17 cellular contexts compared by ENCODE assay signal in genomic region chr6:2915150-2915549, GRCh38. TPM values are rescaled to one million over a fixed set of nuclear protein-coding genes. Genes with fewer than 3 reads are reported as not detected.
A peak's percentile ranks its signal among the peaks of the same experiment; 100 is the strongest.
DNase-seq lines count a peak whose midpoint lies in the region; FAIRE-seq and TF ChIP-seq lines count a peak whose summit lies in the region.
"Had no signal": no experiment of that assay in that cellular context is flagged by ENCODE, and none has a peak within 500 bp of the region (broad histone marks: within the 10 kb centered on the region; RNA-seq: fewer than 3 reads in every experiment).

No MANE protein-coding gene starts in this region.

- CTCF ChIA-PET in HEK293 (lab: Yijun Ruan, JAX): interaction anchor here (1.8 to 3.4 kb wide), 3 partner anchors 17 to 68 kb away, joined by 5 to 25 read pairs (median 23); no protein-coding TSS in a partner anchor

- H3K9ac ChIP-seq in H9 (ENCODE audit: extremely low read depth, insufficient read length, low read length): no peak overlapping the region

- H3K4me1 Mint-ChIP-seq in H9: peaks cover 60 to 73% of the 10 kb centered on the region in 2 experiments
- peaks cover 46 to 58% of the 10 kb centered on the region in 2 donors for H3K4me1 Mint-ChIP-seq in immature natural killer cell
- H3K4me1 Mint-ChIP-seq in osteocyte (ENCODE audit: unreplicated experiment): peaks cover 3% of the 10 kb centered on the region
- H3K4me1 Mint-ChIP-seq in HFFc6 (ENCODE audit: low read depth): no peaks in the 10 kb centered on the region

- POLR2A ChIA-PET in HEK293 (lab: Yijun Ruan, JAX): interaction anchor here (0.6 kb wide), 1 partner anchor 26 kb away, joined by 4 read pairs; no protein-coding TSS in a partner anchor

- H2BK120ac ChIP-seq in H9 (ENCODE audit: low read depth, low read length, poor library complexity, severe bottlenecking): no peak overlapping the region

- no peak overlapping the region for H3K14ac ChIP-seq in H9 (ENCODE audit: insufficient read depth, low read length)

- no peak overlapping the region for H3K27ac ChIP-seq in H9 (ENCODE audit: insufficient read length, low read depth, low read length)
- H3K27ac ChIP-seq in HEK293 (ENCODE audit: extremely low read depth, low read depth, low read length): no peak overlapping the region
- H3K27ac ChIP-seq: A549, C4-2B had no signal

- peaks cover 7 to 9% (median 8%) of the 10 kb centered on the region in 3 experiments for H3K36me3 Mint-ChIP-seq in H9 (ENCODE audit: insufficient read depth in 1 of 3, low read depth in 3 of 3)
- peaks cover 0 to 7% (median 0%) of the 10 kb centered on the region in 3 donors for H3K36me3 Mint-ChIP-seq in immature natural killer cell
- H3K36me3 Mint-ChIP-seq in osteocyte (ENCODE audit: unreplicated experiment): no peaks in the 10 kb centered on the region
- H3K36me3 Mint-ChIP-seq in HFFc6 (ENCODE audit: low read depth): no peaks in the 10 kb centered on the region
- H3K36me3 Mint-ChIP-seq: CD4-positive, alpha-beta memory T cell had no signal

- H2BK15ac ChIP-seq in H9 (ENCODE audit: low read depth, low read length): no peak overlapping the region

- H3K4ac ChIP-seq in H9 (ENCODE audit: low read depth, low read length): no peak overlapping the region

- H2BK12ac ChIP-seq in H9 (ENCODE audit: insufficient read length, low read depth, low read length): no peak overlapping the region

- H3K79me2 ChIP-seq in H9 (ENCODE audit: insufficient read depth, low read length): no peaks in the 10 kb centered on the region

- TF ChIP-seq CTCF in H9 (conservative IDR thresholded peaks at IDR 0.05): no peak
- no peak for TF ChIP-seq CTCF in HEK293 (tag by site-specific recombination; IDR thresholded peaks at IDR 0.05)
- TF ChIP-seq CTCF in osteocyte (IDR thresholded peaks at IDR 0.05): no peak
- TF ChIP-seq CTCF in HFFc6 (IDR thresholded peaks at IDR 0.05): no peak

- no peak overlapping the region for H4K8ac ChIP-seq in H9 (replicated peaks; ENCODE audit: insufficient read length, low read depth, low read length)

- H3K27me3 ChIP-seq in H9 (ENCODE audit: insufficient read depth, low read length): no peaks in the 10 kb centered on the region
- H3K27me3 ChIP-seq: BE2C had no signal

- no peak overlapping the region for H3K18ac ChIP-seq in H9 (ENCODE audit: insufficient read length, low read depth, low read length)

- no peaks in the 10 kb centered on the region for H4K20me1 ChIP-seq in H9 (ENCODE audit: control insufficient read depth, insufficient read depth, insufficient read length)

- no peak overlapping the region for H4K5ac ChIP-seq in H9 (ENCODE audit: insufficient read length, low read depth, low read length)

- no peaks in the 10 kb centered on the region for H3K23me2 ChIP-seq in H9 (ENCODE audit: insufficient read length, low read depth, low read length, poor library complexity, severe bottlenecking)

- no peak overlapping the region for H4K91ac ChIP-seq in H9 (ENCODE audit: insufficient read length, low read depth, low read length)

- no peaks in the 10 kb centered on the region for H3K36me3 ChIP-seq in HEK293 (ENCODE audit: control insufficient read depth in 2 of 2, insufficient read depth in 1 of 2, low read length in 2 of 2)
- H3K36me3 ChIP-seq: BE2C had no signal

- H3K79me1 ChIP-seq in H9 (ENCODE audit: insufficient read depth, low read depth, low read length, poor library complexity, severe bottlenecking): no peaks in the 10 kb centered on the region

- H3K9me3 Mint-ChIP-seq in H9 (peaks cover 8 to 13% of the 10 kb centered on the region in 2 experiments), immature natural killer cell (no peaks in the 10 kb centered on the region), osteocyte (ENCODE audit: unreplicated experiment) (no peaks in the 10 kb centered on the region), HFFc6 (no peaks in the 10 kb centered on the region)

- no peak overlapping the region; a peak in 1 of 7 replicates for H3K27ac Mint-ChIP-seq in H9
- H3K27ac Mint-ChIP-seq in immature natural killer cell: peak overlapping the region in 4 of 6 donors; percentile 1 to 74 (median 44)
- H3K27ac Mint-ChIP-seq in osteocyte (ENCODE audit: unreplicated experiment): no peak overlapping the region
- H3K27ac Mint-ChIP-seq in HFFc6: no peak overlapping the region
- H3K27ac Mint-ChIP-seq: CD4-positive, alpha-beta memory T cell had no signal

- no peak overlapping the region for H2AFZ ChIP-seq in H9 (ENCODE audit: low read length)

- no peak overlapping the region for H3K56ac ChIP-seq in H9 (ENCODE audit: insufficient read length, low read depth, low read length)

- H3K4me2 ChIP-seq in H9 (ENCODE audit: insufficient read depth, insufficient read length, low read length): no peak overlapping the region
- H3K4me2 ChIP-seq: A549 had no signal

- H3K4me1 ChIP-seq in H9 (ENCODE audit: insufficient read depth, low read length) (peaks cover 10% of the 10 kb centered on the region; the same call in 1 of the 2 replicates), HEK293 (ENCODE audit: control insufficient read depth, insufficient read depth, low read length) (no peaks in the 10 kb centered on the region)
- H3K4me1 ChIP-seq: A549, BE2C had no signal

- H3K4me3 ChIP-seq in HEK293 (ENCODE audit: low read depth, low read length): no peak overlapping the region
- H3K4me3 ChIP-seq: A549 had no signal

- peak; percentile 15 for DNase-seq in H9
- no peak for DNase-seq in immature natural killer cell
- peak; percentile 38 for DNase-seq in osteocyte (ENCODE audit: extremely low spot score, unreplicated experiment)
- no peak for DNase-seq in RCC 7860 (ENCODE audit: low spot score)
- no peak for DNase-seq in HFFc6
- DNase-seq: BE2C; CD4-positive, alpha-beta memory T cell; DMS153; DMS79 treated with DMSO at 0.1 percent for 48 hours; EL had no signal

- no peak overlapping the region for H2AK5ac ChIP-seq in H9 (ENCODE audit: insufficient read length, low read length)

- H3K27me3 Mint-ChIP-seq in H9 (ENCODE audit: low read depth) (peaks cover 6% of the 10 kb centered on the region), immature natural killer cell (ENCODE audit: low read depth in 3 of 3) (peaks cover 0 to 3% (median 2%) of the 10 kb centered on the region in 3 donors), osteocyte (ENCODE audit: unreplicated experiment) (peaks cover 10% of the 10 kb centered on the region), HFFc6 (ENCODE audit: insufficient read depth) (peaks cover 14% of the 10 kb centered on the region)

- H2BK5ac ChIP-seq in H9 (ENCODE audit: insufficient read length, low read length): no peak overlapping the region

- WGBS in H9 (ENCODE audit: extremely low coverage, insufficient read length, low lambda C conversion rate): no CpG with 5 or more reads among the region's 3 CpGs

- no peaks in the 10 kb centered on the region for H3K9me3 ChIP-seq in H9 (ENCODE audit: control insufficient read depth, low read depth, low read length)
- H3K9me3 ChIP-seq in HEK293 (ENCODE audit: control insufficient read depth, insufficient read depth, low read depth, low read length): no peaks in the 10 kb centered on the region
- H3K9me3 ChIP-seq: A549, BE2C had no signal

- FAIRE-seq in RCC 7860 (lab: Jason Lieb, UNC): no peak
- FAIRE-seq: A549, G401.6, GM12892, GM19239 had no signal

- no peak overlapping the region for H3K23ac ChIP-seq in H9 (ENCODE audit: insufficient read length, low read depth, low read length)

- no peak overlapping the region for H2BK20ac ChIP-seq in H9 (ENCODE audit: low read depth, low read length, poor library complexity, severe bottlenecking)

- H3T11ph ChIP-seq in H9 (ENCODE audit: low read length): no peak overlapping the region

- H3K4me3 Mint-ChIP-seq in H9: no peak overlapping the region
- peak overlapping the region in 2 of 5 donors; percentile 21 to 51 for H3K4me3 Mint-ChIP-seq in immature natural killer cell
- no peak overlapping the region for H3K4me3 Mint-ChIP-seq in osteocyte (ENCODE audit: unreplicated experiment)
- H3K4me3 Mint-ChIP-seq in HFFc6: no peak overlapping the region
- H3K4me3 Mint-ChIP-seq: CD4-positive, alpha-beta memory T cell had no signal

TF ChIP-seq in HEK293, 187 proteins besides CTCF, POLR2A, EP300 and RAD21 (continues in another document):
- no peak for TF ChIP-seq ZBTB26 (tag by site-specific recombination; optimal IDR thresholded peaks at IDR 0.05)

RNA-seq across cellular contexts. Expression of gene SERPINB9, which starts 12.0 kb away (rescaled TPM):
- 382 and 390 TPM in 2 replicates for total RNA-seq in H9 (2021)
- polyA plus RNA-seq in immature natural killer cell: 10 to 100 TPM; 20.7 to 50.4 (median 21.7) TPM
- total RNA-seq in osteocyte: 0.34 and 0.48 TPM in 2 replicates
- 1 to 10 TPM in 3 of 6 experiments, under 1 TPM in 3; 0.73 to 1.4 (median 1.1) TPM for total RNA-seq in HFFc6 (2021; fragmentation: NEBNext Ultra II Directional; extraction: Animal tissue kit (Norgen Biotek cat#: 25700))
- total RNA-seq: H4 had no signal

RNA-seq across cellular contexts. Expression of gene SERPINB6, which starts 56.2 kb away (rescaled TPM):
- total RNA-seq in H9 (2021) (39.0 and 40.6 TPM in 2 replicates), osteocyte (90.2 and 93.1 TPM in 2 replicates)
- 100 to 1,000 TPM; 196 to 243 (median 199) TPM for polyA plus RNA-seq in immature natural killer cell
- 100 to 1,000 TPM; 109 to 142 (median 134) TPM for total RNA-seq in HFFc6 (2021; fragmentation: NEBNext Ultra II Directional; extraction: Animal tissue kit (Norgen Biotek cat#: 25700))

Comparison
In these comparisons a context has a peak if more than half of its experiments do, and no peak if none do; other contexts are left out.
1. DNase-seq: peak in H9 (single experiment) and osteocyte (single experiment); none in immature natural killer cell (0 of 3), RCC 7860 (single experiment) and HFFc6 (single experiment).
2. H3K27ac Mint-ChIP-seq: peak in immature natural killer cell (4 of 6); none in H9 (0 of 3), osteocyte (single experiment) and HFFc6 (single experiment).
3. RNA of gene SERPINB9, which starts 12.0 kb away (total RNA-seq): 382 to 390 TPM in H9; 0.73 to 1.4 TPM in HFFc6 and 0.34 to 0.48 TPM in osteocyte; every median in the first group is over 100 times any median in the second.